Comparison of ENCODE assay signal across 9 cellular contexts in genomic region chr4:101345596-101346311, GRCh38. TPM values are rescaled to one million over a fixed set of nuclear protein-coding genes. Genes with fewer than 3 reads are reported as not detected.
DNase-seq lines count a peak whose midpoint lies in the region; ATAC-seq, FAIRE-seq and TF ChIP-seq lines count a peak whose summit lies in the region.
"Had no signal": no experiment of that assay in that cellular context is flagged by ENCODE, and none has a peak within 500 bp of the region (broad histone marks: within the 10 kb centered on the region; RNA-seq: fewer than 3 reads in every experiment).

No MANE protein-coding gene starts in this region.

- ATAC-seq in HG02678 (IDR thresholded peaks at IDR 0.05; ENCODE audit: unreplicated experiment) = peak; percentile 9
- ATAC-seq in gastroesophageal sphincter = no peak
- ATAC-seq in GM21576 (IDR thresholded peaks at IDR 0.05; ENCODE audit: unreplicated experiment) = no peak

- peak in 2 of 4 experiments; percentile 5 to 8 for TF ChIP-seq CTCF in gastroesophageal sphincter (IDR thresholded peaks at IDR 0.05)
- TF ChIP-seq CTCF in neutrophil (IDR thresholded peaks at IDR 0.05) = no peak

- TF ChIP-seq EP300 in gastroesophageal sphincter (IDR thresholded peaks at IDR 0.05) = no peak

- H3K9me3 ChIP-seq in gastroesophageal sphincter = no peaks in the 10 kb centered on the region
- no peaks in the 10 kb centered on the region for H3K9me3 ChIP-seq in neutrophil

- H3K36me3 ChIP-seq in gastroesophageal sphincter (no peaks in the 10 kb centered on the region), neutrophil (no peaks in the 10 kb centered on the region)

- peak overlapping the region; percentile 55 to 99 (median 97) for H3K27ac ChIP-seq in gastroesophageal sphincter
- peak overlapping the region; percentile 96 for H3K27ac ChIP-seq in neutrophil
- peak overlapping the region; percentile 69 for H3K27ac ChIP-seq in temporal lobe (ENCODE audit: low read depth, low read length)

- TF ChIP-seq POLR2A in gastroesophageal sphincter (IDR thresholded peaks at IDR 0.05) = no peak

- H3K4me3 ChIP-seq in gastroesophageal sphincter (peak overlapping the region; percentile 92 to 98), neutrophil (ENCODE audit: low read depth in 1 of 2, low read length in 1 of 2) (peak overlapping the region; percentile 85 to 96)

- DNase-seq in COLO829 (ENCODE audit: low spot score) (peak; percentile 53), RCC 7860 (ENCODE audit: low spot score) (peak; percentile 65)
- DNase-seq in activated naive CD4-positive, alpha-beta T cell (lab: John Stamatoyannopoulos, UW) = peak; percentile 6 to 42 (median 24)

- H3K4me1 ChIP-seq in gastroesophageal sphincter = peaks cover 0 to 43% (median 5%) of the 10 kb centered on the region in 3 donors
- H3K4me1 ChIP-seq in neutrophil (ENCODE audit: control insufficient read depth in 1 of 2, insufficient read depth in 1 of 2, low read depth in 1 of 2, low read length in 1 of 2) = peaks cover 38 to 58% of the 10 kb centered on the region in 2 experiments

- peak; percentile 44 for FAIRE-seq in RCC 7860 (lab: Jason Lieb, UNC)
- FAIRE-seq: TTC549 had no signal

- 4 to 5% methylated on average over 7 to 11 of the region's 45 CpGs for WGBS in gastroesophageal sphincter (ENCODE audit: low coverage in 1 of 2), 2 donors

- no peaks in the 10 kb centered on the region for H3K27me3 ChIP-seq in gastroesophageal sphincter
- peaks cover 9% of the 10 kb centered on the region for H3K27me3 ChIP-seq in neutrophil

RNA-seq across cellular contexts. Expression of gene PPP3CA, which starts 1.6 kb away (rescaled TPM):
- total RNA-seq in gastroesophageal sphincter (10 to 100 TPM; 21.1 to 29.2 (median 24.8) TPM), temporal lobe (102 TPM)
